Comparison of ENCODE assay signal across 27 cellular contexts in the genomic region with DNA sequence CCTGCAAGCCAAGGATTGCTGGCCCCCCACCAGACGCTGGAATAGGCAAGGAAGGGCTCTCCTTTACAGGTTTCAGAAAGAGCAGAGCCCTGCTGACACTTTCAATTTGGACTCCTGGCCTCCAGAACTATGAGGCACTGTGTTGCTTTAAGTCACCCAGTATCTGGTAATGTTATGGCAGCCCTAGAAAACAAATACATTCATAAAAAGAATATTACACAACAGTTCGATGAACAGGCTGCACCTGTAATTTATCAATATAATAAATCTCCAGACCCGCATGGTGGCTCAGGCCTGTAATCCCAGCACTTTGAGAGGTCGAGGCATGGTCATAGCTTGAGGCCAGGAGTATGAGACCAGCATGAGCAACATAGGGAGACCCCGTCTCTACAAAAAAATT.
"Had no signal": no experiment of that assay in that cellular context is flagged by ENCODE, and none has a peak within 500 bp of the region (broad histone marks: within the 10 kb centered on the region; RNA-seq: fewer than 3 reads in every experiment).

No MANE protein-coding gene starts in this region.

- H3K4me3 ChIP-seq: hepatocyte, left ventricle myocardium inferior, lung, neural progenitor cell, right atrium auricular region, right lobe of liver, suprapubic skin, thoracic aorta, tibial artery, uterus had no signal

- H3K36me3 ChIP-seq: neural progenitor cell, neutrophil, right atrium auricular region, right lobe of liver, suprapubic skin, thoracic aorta, uterus had no signal

- H3K27ac Mint-ChIP-seq: mesothelial cell of epicardium; natural killer cell; nephron progenitor cell; neural progenitor cell; stimulated activated effector memory CD8-positive, alpha-beta T cell treated with anti-CD3 and anti-CD28 coated beads, Interleukin-12 subunit alpha, Interleukin-12 subunit beta, amount 100 ng/mL, for 72 hours; stimulated activated naive CD8-positive, alpha-beta T cell treated with anti-CD3 and anti-CD28 coated beads, Interleukin-15, Interleukin-2, amounts not matched to agents 100 ng/mL and 50 ng/mL, for 24 hours; type B pancreatic cell had no signal

- H3K4me3 Mint-ChIP-seq: mesothelial cell of epicardium; naive B cell; natural killer cell; nephron progenitor cell; neural progenitor cell; stimulated activated effector memory CD8-positive, alpha-beta T cell treated with anti-CD3 and anti-CD28 coated beads, Interleukin-12 subunit alpha, Interleukin-12 subunit beta, amount 100 ng/mL, for 72 hours; stimulated activated naive CD8-positive, alpha-beta T cell treated with anti-CD3 and anti-CD28 coated beads, Interleukin-15, Interleukin-2, amounts not matched to agents 100 ng/mL and 50 ng/mL, for 24 hours; type B pancreatic cell had no signal

- H3K4me2 ChIP-seq: hepatocyte, neural progenitor cell had no signal

- H3K4me1 ChIP-seq: uterus had no signal

- H3K9me3 Mint-ChIP-seq: naive B cell; natural killer cell; neural progenitor cell; stimulated activated effector memory CD8-positive, alpha-beta T cell treated with anti-CD3 and anti-CD28 coated beads, Interleukin-12 subunit alpha, Interleukin-12 subunit beta, amount 100 ng/mL, for 72 hours; stimulated activated naive CD8-positive, alpha-beta T cell treated with anti-CD3 and anti-CD28 coated beads, Interleukin-15, Interleukin-2, amounts not matched to agents 100 ng/mL and 50 ng/mL, for 24 hours; type B pancreatic cell had no signal

- H3K4me1 Mint-ChIP-seq: mesothelial cell of epicardium; naive B cell; natural killer cell; stimulated activated effector memory CD8-positive, alpha-beta T cell treated with anti-CD3 and anti-CD28 coated beads, Interleukin-12 subunit alpha, Interleukin-12 subunit beta, amount 100 ng/mL, for 72 hours had no signal

- DNase-seq: islet precursor cell; left ventricle myocardium inferior; mesendoderm; naive B cell; natural killer cell; nephron progenitor cell; occipital lobe; right lobe of liver; stimulated activated CD4-positive, alpha-beta T cell treated with anti-CD3 and anti-CD28 coated beads, Interleukin-12 subunit alpha, Interleukin-12 subunit beta, amount 100 ng/mL, for 4 hours; stimulated activated CD4-positive, alpha-beta T cell treated with anti-CD3 and anti-CD28 coated beads, Interleukin-15, amount 100 ng/mL, for 24 hours; stimulated activated CD4-positive, alpha-beta T cell treated with anti-CD3 and anti-CD28 coated beads, Interleukin-2, amount 100 ng/mL, for 24 hours; stimulated activated CD4-positive, alpha-beta T cell treated with anti-CD3 and anti-CD28 coated beads, Interleukin-4, amount 100 ng/mL, for 1 hour; stimulated activated naive CD4-positive, alpha-beta T cell; tibial artery; uterus had no signal

- H3K9me3 ChIP-seq: left ventricle myocardium inferior, neutrophil, right atrium auricular region, right lobe of liver, suprapubic skin, thoracic aorta, tibial artery, uterus had no signal

- ATAC-seq: natural killer cell; right lobe of liver; stimulated activated effector memory CD8-positive, alpha-beta T cell treated with anti-CD3 and anti-CD28 coated beads, Interleukin-12 subunit alpha, Interleukin-12 subunit beta, amount 100 ng/mL, for 72 hours had no signal

- H3K9ac ChIP-seq: neural progenitor cell, parathyroid adenoma had no signal

- H2AFZ ChIP-seq: hepatocyte, neural progenitor cell, parathyroid adenoma had no signal

- H3K27me3 Mint-ChIP-seq: stimulated activated naive CD8-positive, alpha-beta T cell treated with anti-CD3 and anti-CD28 coated beads, Interleukin-15, Interleukin-2, amounts not matched to agents 100 ng/mL and 50 ng/mL, for 24 hours; type B pancreatic cell had no signal

- H3K27ac ChIP-seq: hepatocyte, neural progenitor cell, neutrophil, parathyroid adenoma, suprapubic skin, thoracic aorta, tibial artery, uterus had no signal

- H3K36me3 Mint-ChIP-seq: naive B cell; natural killer cell; stimulated activated effector memory CD8-positive, alpha-beta T cell treated with anti-CD3 and anti-CD28 coated beads, Interleukin-12 subunit alpha, Interleukin-12 subunit beta, amount 100 ng/mL, for 72 hours had no signal

- H3K27me3 ChIP-seq: hepatocyte, neural progenitor cell, right atrium auricular region, right lobe of liver, suprapubic skin, tibial artery, uterus had no signal
